Comparison of ENCODE assay signal across 22 cellular contexts in genomic region chr21:29647353-29647781, GRCh38.
DNase-seq lines count a peak whose midpoint lies in the region; ATAC-seq, FAIRE-seq and TF ChIP-seq lines count a peak whose summit lies in the region.
"Had no signal": no experiment of that assay in that cellular context is flagged by ENCODE, and none has a peak within 500 bp of the region (broad histone marks: within the 10 kb centered on the region; RNA-seq: fewer than 3 reads in every experiment).

No MANE protein-coding gene starts in this region.

- peaks cover 3% of the 10 kb centered on the region; the same call in 1 of the 3 replicates for H3K36me3 ChIP-seq in K562 (ENCODE audit: control insufficient read depth, insufficient read depth, low read length)
- H3K36me3 ChIP-seq: gastrocnemius medialis, thoracic aorta had no signal

- WGBS in K562 (ENCODE audit: insufficient coverage, low coverage, missing lambda C conversion rate) = under 1% methylated on average over 5 of the region's 5 CpGs

- H3K79me2 ChIP-seq in K562 (ENCODE audit: control insufficient read depth, insufficient read depth, low read length) = no peaks in the 10 kb centered on the region

- CTCF ChIA-PET in K562 (lab: Yijun Ruan, JAX; ENCODE audit: low intra/inter-chr PET ratio) = no interaction called here

- intact Hi-C loops in K562 (cut with micrococcal nuclease) = loop anchor here (5.0 kb wide), 2 partner anchors 200 to 575 kb away; partner anchors contain the start of gene CCT8

- no peaks in the 10 kb centered on the region for H3K9me1 ChIP-seq in K562 (ENCODE audit: control insufficient read depth, insufficient read depth, low read length)

- TF ChIP-seq CTCF in K562 (IDR thresholded peaks at IDR 0.05 in 2 of 3, conservative IDR thresholded peaks at IDR 0.05 in 1 of 3; ENCODE audit: insufficient read depth in 2 of 3, low read depth in 1 of 3, low read length in 3 of 3) = no peak

- H3K4me3 ChIP-seq in K562 = no peak overlapping the region
- H3K4me3 ChIP-seq: gastrocnemius medialis, thoracic aorta had no signal

- peak overlapping the region; percentile 95 for H3K27ac ChIP-seq in K562 (ENCODE audit: extremely low read depth, low read depth, low read length)
- H3K27ac ChIP-seq: gastrocnemius medialis, thoracic aorta had no signal

- H3K4me1 ChIP-seq in K562 (replicated peaks in 1 of 2; ENCODE audit: control insufficient read depth in 2 of 2, insufficient read depth in 2 of 2, low read length in 2 of 2) = peaks cover 21 to 97% of the 10 kb centered on the region in 2 experiments
- H3K4me1 ChIP-seq: gastrocnemius medialis had no signal

- H4K20me1 ChIP-seq in K562 (replicated peaks; ENCODE audit: control insufficient read depth, insufficient read depth, low read length) = no peaks in the 10 kb centered on the region

- peak in 1 of 2 experiments; percentile 27; a peak in 1 of 4 replicates for TF ChIP-seq RAD21 in K562 (CRISPR knock-in tag; conservative IDR thresholded peaks at IDR 0.05 in 1 of 2, IDR thresholded peaks at IDR 0.05 in 1 of 2)

- H3K9ac ChIP-seq in K562 (ENCODE audit: insufficient read depth in 1 of 2, low read depth in 2 of 2, low read length in 2 of 2) = peak overlapping the region in 1 of 2 experiments; percentile 80; a peak in 2 of 4 replicates

- in situ Hi-C loops in K562 (cut with MboI) = no loop called here

- DNase-seq in LHCN-M2 (ENCODE audit: low read depth) (peak; percentile 13), K562 (ENCODE audit: extremely low read depth in 1 of 4, low spot score in 3 of 4) (peak; percentile 58 to 97 (median 74)), foreskin melanocyte (peak; percentile 13), GM19238 (ENCODE audit: insufficient read length, low spot score) (no peak), GM19239 (ENCODE audit: insufficient read length, low spot score) (no peak)
- DNase-seq: activated CD4-positive, alpha-beta T cell treated with anti-CD3 and anti-CD28 coated beads for 36 hours; activated CD8-positive, alpha-beta memory T cell treated with anti-CD3 and anti-CD28 coated beads for 24 hours; activated T-cell treated with anti-CD3 and anti-CD28 coated beads, Interleukin-2, amount 50 U/mL, for 24 hours; gastrocnemius medialis; KBM-7; kidney glomerular epithelial cell; NCI-H187 treated with DMSO at 0.1 percent for 48 hours; NCI-H774; nucleus accumbens; Right ventricle myocardium superior; stimulated activated CD4-positive, alpha-beta T cell treated with anti-CD3 and anti-CD28 coated beads, Interleukin-4, amount 100 ng/mL, for 1 hour; stimulated activated naive CD4-positive, alpha-beta T cell treated with Interleukin-2 at 50 U/mL for 16 hours had no signal

- no peaks in the 10 kb centered on the region for H3K27me3 ChIP-seq in K562 (ENCODE audit: control insufficient read depth in 2 of 2, insufficient read depth in 2 of 2, low read length in 2 of 2)
- H3K27me3 ChIP-seq: gastrocnemius medialis had no signal

- peak overlapping the region; percentile 56 for H2AFZ ChIP-seq in K562 (ENCODE audit: low read depth, low read length)

- TF ChIP-seq EP300 in K562 (IDR thresholded peaks at IDR 0.05; ENCODE audit: low read length) = peak; percentile 96

- no peaks in the 10 kb centered on the region for H3K9me3 ChIP-seq in K562 (replicated peaks; ENCODE audit: control insufficient read depth, insufficient read depth, low read depth, low read length)
- H3K9me3 ChIP-seq: gastrocnemius medialis, thoracic aorta had no signal

- ATAC-seq in K562 (peak; percentile 73), GM21619 (IDR thresholded peaks at IDR 0.05; ENCODE audit: unreplicated experiment) (no peak), GM21717 (IDR thresholded peaks at IDR 0.05; ENCODE audit: unreplicated experiment) (no peak)
- ATAC-seq: activated CD4-positive, alpha-beta T cell treated with anti-CD3 and anti-CD28 coated beads for 36 hours; gastrocnemius medialis had no signal

- peak overlapping the region; percentile 42; the same call in 1 of the 2 replicates for H3K4me2 ChIP-seq in K562 (ENCODE audit: insufficient read depth, low read length)

- FAIRE-seq in K562 (lab: Jason Lieb, UNC) (peak; percentile 94), GM19239 (lab: Jason Lieb, UNC) (no peak)
- FAIRE-seq: H54, TTC549 had no signal

- no TSS peak for BruUV-seq in K562 (replicated peaks; lab: Mats Ljungman, UMichigan)

- TF ChIP-seq POLR2A in K562 (conservative IDR thresholded peaks at IDR 0.05) = peak; percentile 69

- POLR2A ChIA-PET in K562 (lab: Yijun Ruan, JAX) = interaction anchor here (0.6 to 1.7 kb wide), 6 partner anchors 12 to 299 kb away, joined by 3 to 4 read pairs (median 3); no protein-coding TSS in a partner anchor

TF ChIP-seq in K562, 482 proteins besides CTCF, POLR2A, EP300 and RAD21 (continues in another document):
- TF ChIP-seq, protein P1, sequence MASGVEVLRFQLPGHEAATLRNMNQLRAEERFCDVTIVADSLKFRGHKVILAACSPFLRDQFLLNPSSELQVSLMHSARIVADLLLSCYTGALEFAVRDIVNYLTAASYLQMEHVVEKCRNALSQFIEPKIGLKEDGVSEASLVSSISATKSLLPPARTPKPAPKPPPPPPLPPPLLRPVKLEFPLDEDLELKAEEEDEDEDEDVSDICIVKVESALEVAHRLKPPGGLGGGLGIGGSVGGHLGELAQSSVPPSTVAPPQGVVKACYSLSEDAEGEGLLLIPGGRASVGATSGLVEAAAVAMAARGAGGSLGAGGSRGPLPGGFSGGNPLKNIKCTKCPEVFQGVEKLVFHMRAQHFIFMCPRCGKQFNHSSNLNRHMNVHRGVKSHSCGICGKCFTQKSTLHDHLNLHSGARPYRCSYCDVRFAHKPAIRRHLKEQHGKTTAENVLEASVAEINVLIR (CRISPR knock-in tag; IDR thresholded peaks at IDR 0.05) = no peak; the same call in 1 of the 2 replicates
- TF ChIP-seq, protein P2, sequence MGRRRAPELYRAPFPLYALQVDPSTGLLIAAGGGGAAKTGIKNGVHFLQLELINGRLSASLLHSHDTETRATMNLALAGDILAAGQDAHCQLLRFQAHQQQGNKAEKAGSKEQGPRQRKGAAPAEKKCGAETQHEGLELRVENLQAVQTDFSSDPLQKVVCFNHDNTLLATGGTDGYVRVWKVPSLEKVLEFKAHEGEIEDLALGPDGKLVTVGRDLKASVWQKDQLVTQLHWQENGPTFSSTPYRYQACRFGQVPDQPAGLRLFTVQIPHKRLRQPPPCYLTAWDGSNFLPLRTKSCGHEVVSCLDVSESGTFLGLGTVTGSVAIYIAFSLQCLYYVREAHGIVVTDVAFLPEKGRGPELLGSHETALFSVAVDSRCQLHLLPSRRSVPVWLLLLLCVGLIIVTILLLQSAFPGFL (CRISPR knock-in tag; IDR thresholded peaks at IDR 0.05) = no peak
- TF ChIP-seq RBBP5 (IDR thresholded peaks at IDR 0.05; ENCODE audit: borderline replicate concordance, insufficient read depth, low read length, poor library complexity, severe bottlenecking) (no peak), ZNF511 (CRISPR knock-in tag; IDR thresholded peaks at IDR 0.05) (no peak), CREM (IDR thresholded peaks at IDR 0.05; ENCODE audit: low read depth) (peak; percentile 98), MTA2 (IDR thresholded peaks at IDR 0.05; ENCODE audit: low read depth) (peak; percentile 62), DACH1 (IDR thresholded peaks at IDR 0.05; ENCODE audit: partially characterized antibody) (no peak), SIN3A (IDR thresholded peaks at IDR 0.05; ENCODE audit: borderline replicate concordance in 2 of 2, control insufficient read depth in 1 of 2, low read depth in 2 of 2, low read length in 2 of 2) (no peak), YBX1 (IDR thresholded peaks at IDR 0.05) (no peak), PTBP1 (IDR thresholded peaks at IDR 0.05; ENCODE audit: low read depth, low read length) (no peak), HDAC8 (tag; IDR thresholded peaks at IDR 0.05) (no peak; the same call in 1 of the 2 replicates), RNF2 (IDR thresholded peaks at IDR 0.05) (peak; percentile 91), YY1 (IDR thresholded peaks at IDR 0.05; ENCODE audit: borderline replicate concordance in 1 of 3, control insufficient read depth in 1 of 3, extremely low read depth in 1 of 3, insufficient read depth in 3 of 3, insufficient read length in 1 of 3, insufficient replicate concordance in 2 of 3, low read depth in 1 of 3, low read length in 2 of 3) (no peak), CBFA2T2 (conservative IDR thresholded peaks at IDR 0.05) (no peak), MXD1 (CRISPR knock-in tag; IDR thresholded peaks at IDR 0.05; ENCODE audit: borderline replicate concordance, poor library complexity, severe bottlenecking) (no peak), ELK1 (CRISPR knock-in tag; IDR thresholded peaks at IDR 0.05) (no peak), MCM2 (IDR thresholded peaks at IDR 0.05; ENCODE audit: low read depth) (no peak), ETV1 (tag; conservative IDR thresholded peaks at IDR 0.05; ENCODE audit: low read depth) (peak; percentile 33; the same call in 1 of the 2 replicates), IFI16 (CRISPR knock-in tag; IDR thresholded peaks at IDR 0.05) (no peak)
- TF ChIP-seq, protein P3, sequence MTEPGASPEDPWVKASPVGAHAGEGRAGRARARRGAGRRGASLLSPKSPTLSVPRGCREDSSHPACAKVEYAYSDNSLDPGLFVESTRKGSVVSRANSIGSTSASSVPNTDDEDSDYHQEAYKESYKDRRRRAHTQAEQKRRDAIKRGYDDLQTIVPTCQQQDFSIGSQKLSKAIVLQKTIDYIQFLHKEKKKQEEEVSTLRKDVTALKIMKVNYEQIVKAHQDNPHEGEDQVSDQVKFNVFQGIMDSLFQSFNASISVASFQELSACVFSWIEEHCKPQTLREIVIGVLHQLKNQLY (CRISPR knock-in tag; conservative IDR thresholded peaks at IDR 0.05) = no peak

Comparison
In these comparisons a context has a peak if more than half of its experiments do, and no peak if none do; other contexts are left out.
1. DNase-seq: peak in LHCN-M2 (single experiment), K562 (4 of 4) and foreskin melanocyte (single experiment); none in GM19238 (single experiment) and GM19239 (single experiment).